Comparison of ENCODE assay signal across 10 cellular contexts in genomic region chr14:59265808-59266207, GRCh38.
DNase-seq lines count a peak whose midpoint lies in the region; ATAC-seq and TF ChIP-seq lines count a peak whose summit lies in the region.
"Had no signal": no experiment of that assay in that cellular context is flagged by ENCODE, and none has a peak within 500 bp of the region (broad histone marks: within the 10 kb centered on the region; RNA-seq: fewer than 3 reads in every experiment).

No MANE protein-coding gene starts in this region.

- no peaks in the 10 kb centered on the region for H3K27me3 ChIP-seq in CD4-positive, CD25-positive, alpha-beta regulatory T cell (ENCODE audit: control insufficient read depth, insufficient read depth, low read length)

- H3K4me3 ChIP-seq in CD4-positive, CD25-positive, alpha-beta regulatory T cell (ENCODE audit: low read depth, low read length) = no peak overlapping the region
- H3K4me3 ChIP-seq in mucosa of descending colon = no peak overlapping the region

- H3K4me1 ChIP-seq in CD4-positive, CD25-positive, alpha-beta regulatory T cell (ENCODE audit: control insufficient read depth, insufficient read depth, low read length, poor library complexity, severe bottlenecking) = no peaks in the 10 kb centered on the region
- no peaks in the 10 kb centered on the region for H3K4me1 ChIP-seq in mucosa of descending colon (ENCODE audit: low read depth)

- peaks cover 4 to 14% (median 9%) of the 10 kb centered on the region in 4 donors for H3K4me1 Mint-ChIP-seq in CD4-positive, CD25-positive, alpha-beta regulatory T cell
- H3K4me1 Mint-ChIP-seq in activated CD8-positive, alpha-beta T cell treated with anti-CD3 and anti-CD28 coated beads, Interleukin-2, amount 10 ng/mL, durations not matched to agents 7 days and 5 days (ENCODE audit: low read depth) = peaks cover 24% of the 10 kb centered on the region

- intact Hi-C loops in mucosa of descending colon (cut with DNase I, micrococcal nuclease) = loop anchor here in 1 of 2 donors (10.0 kb wide), 1 partner anchor 49 kb away; no protein-coding TSS in a partner anchor

- H3K27me3 Mint-ChIP-seq in CD4-positive, CD25-positive, alpha-beta regulatory T cell = no peaks in the 10 kb centered on the region
- H3K27me3 Mint-ChIP-seq in activated CD8-positive, alpha-beta T cell treated with anti-CD3 and anti-CD28 coated beads, Interleukin-2, amount 10 ng/mL, durations not matched to agents 7 days and 5 days (ENCODE audit: low read depth) = no peaks in the 10 kb centered on the region

- POLR2A ChIA-PET in activated CD8-positive, alpha-beta T cell treated with anti-CD3 and anti-CD28 coated beads, Interleukin-2, amount 10 ng/mL, durations not matched to agents 7 days and 5 days (lab: Charles Lee) = interaction anchor here (1.3 kb wide), 1 partner anchor 78 kb away, joined by 4 read pairs; the partner anchor contains the start of gene DAAM1

- peak overlapping the region in 2 of 3 donors; percentile 22 to 55 for H3K27ac Mint-ChIP-seq in CD4-positive, CD25-positive, alpha-beta regulatory T cell
- H3K27ac Mint-ChIP-seq in activated CD8-positive, alpha-beta T cell treated with anti-CD3 and anti-CD28 coated beads, Interleukin-2, amount 10 ng/mL, durations not matched to agents 7 days and 5 days = no peak overlapping the region
- H3K27ac Mint-ChIP-seq: CD8-positive, alpha-beta T cell had no signal

- DNase-seq in CD4-positive, CD25-positive, alpha-beta regulatory T cell = peak in 1 of 3 donors; percentile 48
- peak; percentile 85 for DNase-seq in HT1080 (ENCODE audit: low read depth)
- peak; percentile 46 for DNase-seq in activated CD8-positive, alpha-beta T cell treated with anti-CD3 and anti-CD28 coated beads, Interleukin-2, amount 10 ng/mL, durations not matched to agents 7 days and 5 days
- peak in 1 of 3 donors; percentile 14 for DNase-seq in mucosa of descending colon
- no peak for DNase-seq in NCI-H1105 treated with DMSO at 0.1 percent for 48 hours (lab: John Stamatoyannopoulos, UW)
- DNase-seq in NCI-H2107 (lab: John Stamatoyannopoulos, UW) = no peak
- no peak for DNase-seq in T-helper 9 cell
- DNase-seq: CD8-positive, alpha-beta T cell; NCI-H1436 treated with DMSO at 0.1 percent for 48 hours had no signal

- ATAC-seq in CD4-positive, CD25-positive, alpha-beta regulatory T cell (ENCODE audit: low read depth in 2 of 2) = peak; percentile 71 to 72
- peak; percentile 76 for ATAC-seq in activated CD8-positive, alpha-beta T cell treated with anti-CD3 and anti-CD28 coated beads, Interleukin-2, amount 10 ng/mL, durations not matched to agents 7 days and 5 days
- peak; percentile 72 for ATAC-seq in mucosa of descending colon
- no peak for ATAC-seq in HG02981 (IDR thresholded peaks at IDR 0.05; ENCODE audit: unreplicated experiment)
- ATAC-seq: CD8-positive, alpha-beta T cell had no signal

- H3K4me3 Mint-ChIP-seq in CD4-positive, CD25-positive, alpha-beta regulatory T cell = peak overlapping the region in 1 of 4 donors; percentile 10
- no peak overlapping the region for H3K4me3 Mint-ChIP-seq in activated CD8-positive, alpha-beta T cell treated with anti-CD3 and anti-CD28 coated beads, Interleukin-2, amount 10 ng/mL, durations not matched to agents 7 days and 5 days
- H3K4me3 Mint-ChIP-seq: CD8-positive, alpha-beta T cell had no signal

- no peaks in the 10 kb centered on the region for H3K9me3 ChIP-seq in CD4-positive, CD25-positive, alpha-beta regulatory T cell (ENCODE audit: control insufficient read depth in 2 of 2, low read length in 2 of 2)
- no peaks in the 10 kb centered on the region for H3K9me3 ChIP-seq in mucosa of descending colon

- H3K27ac ChIP-seq in CD4-positive, CD25-positive, alpha-beta regulatory T cell (ENCODE audit: insufficient read depth, low read length, poor library complexity, severe bottlenecking) = no peak overlapping the region

- peaks cover 58% of the 10 kb centered on the region for H3K36me3 Mint-ChIP-seq in CD4-positive, CD25-positive, alpha-beta regulatory T cell
- peaks cover 39% of the 10 kb centered on the region for H3K36me3 Mint-ChIP-seq in activated CD8-positive, alpha-beta T cell treated with anti-CD3 and anti-CD28 coated beads, Interleukin-2, amount 10 ng/mL, durations not matched to agents 7 days and 5 days (ENCODE audit: low read depth)

- CTCF ChIA-PET in activated CD8-positive, alpha-beta T cell treated with anti-CD3 and anti-CD28 coated beads, Interleukin-2, amount 10 ng/mL, durations not matched to agents 7 days and 5 days (lab: Charles Lee) = interaction anchor here (1.5 kb wide), 1 partner anchor 78 kb away, joined by 4 read pairs; the partner anchor contains the start of gene DAAM1

- peaks cover 0 to 3% (median 0%) of the 10 kb centered on the region in 7 donors for H3K9me3 Mint-ChIP-seq in CD4-positive, CD25-positive, alpha-beta regulatory T cell
- no peaks in the 10 kb centered on the region for H3K9me3 Mint-ChIP-seq in activated CD8-positive, alpha-beta T cell treated with anti-CD3 and anti-CD28 coated beads, Interleukin-2, amount 10 ng/mL, durations not matched to agents 7 days and 5 days (ENCODE audit: insufficient read depth)
- H3K9me3 Mint-ChIP-seq: CD8-positive, alpha-beta T cell had no signal

- peaks cover 6% of the 10 kb centered on the region for H3K36me3 ChIP-seq in CD4-positive, CD25-positive, alpha-beta regulatory T cell (ENCODE audit: control insufficient read depth, insufficient read depth, low read length)
- no peaks in the 10 kb centered on the region for H3K36me3 ChIP-seq in mucosa of descending colon (ENCODE audit: low read depth)

- no peak for TF ChIP-seq CTCF in mucosa of descending colon (IDR thresholded peaks at IDR 0.05)

Comparison
In these comparisons a context has a peak if more than half of its experiments do, and no peak if none do; other contexts are left out.
1. DNase-seq: peak in HT1080 (single experiment) and activated CD8-positive, alpha-beta T cell treated with anti-CD3 and anti-CD28 coated beads, Interleukin-2, amount 10 ng/mL, durations not matched to agents 7 days and 5 days (single experiment); none in NCI-H1105 treated with DMSO at 0.1 percent for 48 hours (single experiment), NCI-H2107 (single experiment) and T-helper 9 cell (single experiment).